In the genomic region with DNA sequence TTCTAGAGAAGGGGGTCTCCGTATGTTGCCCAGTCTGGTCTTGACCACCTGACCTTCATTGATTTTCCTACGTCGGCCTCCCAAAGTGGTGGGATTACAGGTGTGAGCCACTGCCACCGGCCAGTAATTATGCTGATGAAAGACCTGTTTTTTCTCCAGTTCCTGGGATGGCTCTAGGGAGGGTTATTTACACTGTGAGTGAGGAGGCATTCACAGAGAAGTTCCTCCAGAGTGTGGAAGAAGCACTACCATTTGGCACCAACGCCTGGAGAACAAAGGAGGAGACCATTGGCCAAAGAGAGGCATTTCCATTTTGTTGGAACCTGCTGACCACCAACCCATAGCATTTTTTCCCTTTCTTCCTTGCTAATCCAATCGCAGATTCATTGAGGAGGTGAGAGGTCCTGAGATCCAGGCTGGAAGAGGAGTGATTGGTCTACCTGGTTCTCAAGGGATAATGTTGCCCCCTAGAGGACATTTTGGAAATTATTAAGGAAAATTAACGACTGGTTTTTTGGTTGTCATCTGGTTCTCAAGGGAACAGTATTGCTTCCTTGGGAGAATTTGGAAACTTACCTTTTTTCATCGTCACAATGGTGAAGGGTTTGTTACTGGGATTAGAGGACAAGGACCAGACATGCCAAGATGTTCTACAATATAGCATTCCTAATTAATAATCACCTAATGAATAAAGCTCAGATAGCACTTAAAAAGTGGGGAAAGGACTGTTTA, we compare ENCODE assay signal across 1 cellular context.
A peak's percentile ranks its signal among the peaks of the same experiment; 100 is the strongest.
TF ChIP-seq lines count a peak whose summit lies in the region.

No MANE protein-coding gene starts in this region.

TF ChIP-seq in HEK293, 187 proteins besides CTCF, POLR2A, EP300 and RAD21 (continued from another document and continues in another):
- TF ChIP-seq ZNF510 (tag by site-specific recombination; IDR thresholded peaks at IDR 0.05; ENCODE audit: insufficient replicate concordance) (no peak), ZBTB7A (tag by site-specific recombination; IDR thresholded peaks at IDR 0.05; ENCODE audit: low read depth) (no peak), ZNF518A (tag by site-specific recombination; conservative IDR thresholded peaks at IDR 0.05; ENCODE audit: low read depth) (no peak), ZNF350 (tag by site-specific recombination; IDR thresholded peaks at IDR 0.05) (no peak), ZNF707 (tag by site-specific recombination; IDR thresholded peaks at IDR 0.05) (no peak), BCL6B (tag by site-specific recombination; IDR thresholded peaks at IDR 0.05) (no peak), ZNF654 (tag by site-specific recombination; IDR thresholded peaks at IDR 0.05; ENCODE audit: low read depth) (peak; percentile 65), ZNF214 (tag by site-specific recombination; IDR thresholded peaks at IDR 0.05; ENCODE audit: borderline replicate concordance) (no peak), ZNF596 (tag by site-specific recombination; IDR thresholded peaks at IDR 0.05) (no peak), ZNF274 (IDR thresholded peaks at IDR 0.05; ENCODE audit: low read length) (no peak), ZNF274 (tag by site-specific recombination; IDR thresholded peaks at IDR 0.05; ENCODE audit: borderline replicate concordance) (no peak), ZNF155 (tag by site-specific recombination; IDR thresholded peaks at IDR 0.05) (no peak), MEIS1 (CRISPR knock-in tag; IDR thresholded peaks at IDR 0.05; ENCODE audit: borderline replicate concordance) (no peak), ZNF366 (tag by site-specific recombination; conservative IDR thresholded peaks at IDR 0.05) (peak; percentile 52), ZNF585B (tag by site-specific recombination; IDR thresholded peaks at IDR 0.05) (no peak), ZNF549 (tag by site-specific recombination; IDR thresholded peaks at IDR 0.05) (no peak), ZNF843 (tag by site-specific recombination; IDR thresholded peaks at IDR 0.05) (no peak), ZNF626 (tag by site-specific recombination; IDR thresholded peaks at IDR 0.05) (no peak), ZNF37A (tag by site-specific recombination; IDR thresholded peaks at IDR 0.05) (no peak), ZXDB (tag by site-specific recombination; IDR thresholded peaks at IDR 0.05) (no peak), ZNF157 (tag by site-specific recombination; IDR thresholded peaks at IDR 0.05) (no peak), PATZ1 (tag by site-specific recombination; IDR thresholded peaks at IDR 0.05) (no peak), ZNF23 (tag by site-specific recombination; IDR thresholded peaks at IDR 0.05; ENCODE audit: borderline replicate concordance) (no peak), ZNF302 (tag by site-specific recombination; IDR thresholded peaks at IDR 0.05; ENCODE audit: low read depth) (no peak), ZNF24 (tag by site-specific recombination; IDR thresholded peaks at IDR 0.05) (0 out of 2 replicates have a peak, but pooled peaks have one; percentile 12), ZNF645 (tag by site-specific recombination; IDR thresholded peaks at IDR 0.05) (no peak), GLIS2 (tag by site-specific recombination; IDR thresholded peaks at IDR 0.05) (no peak), ELK4 (IDR thresholded peaks at IDR 0.05; ENCODE audit: borderline replicate concordance, low read depth, low read length) (no peak), PRDM10 (tag by site-specific recombination; IDR thresholded peaks at IDR 0.05) (0 out of 2 replicates have a peak, but pooled peaks have one; percentile 22), ZNF341 (tag by site-specific recombination; IDR thresholded peaks at IDR 0.05; ENCODE audit: low read depth) (no peak), ZBTB48 (tag by site-specific recombination; IDR thresholded peaks at IDR 0.05) (no peak), ZNF544 (tag by site-specific recombination; IDR thresholded peaks at IDR 0.05) (no peak), SCRT1 (tag by site-specific recombination; IDR thresholded peaks at IDR 0.05; ENCODE audit: borderline replicate concordance) (no peak), SP7 (tag by site-specific recombination; IDR thresholded peaks at IDR 0.05) (peak; percentile 21; the same call in 1 of the 2 replicates), ZNF830 (tag by site-specific recombination; IDR thresholded peaks at IDR 0.05; ENCODE audit: low read depth) (no peak)
- TF ChIP-seq, protein P1, sequence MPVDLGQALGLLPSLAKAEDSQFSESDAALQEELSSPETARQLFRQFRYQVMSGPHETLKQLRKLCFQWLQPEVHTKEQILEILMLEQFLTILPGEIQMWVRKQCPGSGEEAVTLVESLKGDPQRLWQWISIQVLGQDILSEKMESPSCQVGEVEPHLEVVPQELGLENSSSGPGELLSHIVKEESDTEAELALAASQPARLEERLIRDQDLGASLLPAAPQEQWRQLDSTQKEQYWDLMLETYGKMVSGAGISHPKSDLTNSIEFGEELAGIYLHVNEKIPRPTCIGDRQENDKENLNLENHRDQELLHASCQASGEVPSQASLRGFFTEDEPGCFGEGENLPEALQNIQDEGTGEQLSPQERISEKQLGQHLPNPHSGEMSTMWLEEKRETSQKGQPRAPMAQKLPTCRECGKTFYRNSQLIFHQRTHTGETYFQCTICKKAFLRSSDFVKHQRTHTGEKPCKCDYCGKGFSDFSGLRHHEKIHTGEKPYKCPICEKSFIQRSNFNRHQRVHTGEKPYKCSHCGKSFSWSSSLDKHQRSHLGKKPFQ (tag by site-specific recombination; IDR thresholded peaks at IDR 0.05), result no peak
- TF ChIP-seq, protein P2, sequence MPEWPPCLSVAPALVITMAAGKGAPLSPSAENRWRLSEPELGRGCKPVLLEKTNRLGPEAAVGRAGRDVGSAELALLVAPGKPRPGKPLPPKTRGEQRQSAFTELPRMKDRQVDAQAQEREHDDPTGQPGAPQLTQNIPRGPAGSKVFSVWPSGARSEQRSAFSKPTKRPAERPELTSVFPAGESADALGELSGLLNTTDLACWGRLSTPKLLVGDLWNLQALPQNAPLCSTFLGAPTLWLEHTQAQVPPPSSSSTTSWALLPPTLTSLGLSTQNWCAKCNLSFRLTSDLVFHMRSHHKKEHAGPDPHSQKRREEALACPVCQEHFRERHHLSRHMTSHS (tag by site-specific recombination; IDR thresholded peaks at IDR 0.05), result no peak
